ENCODE assay signal across 1 cellular context in the genomic region with DNA sequence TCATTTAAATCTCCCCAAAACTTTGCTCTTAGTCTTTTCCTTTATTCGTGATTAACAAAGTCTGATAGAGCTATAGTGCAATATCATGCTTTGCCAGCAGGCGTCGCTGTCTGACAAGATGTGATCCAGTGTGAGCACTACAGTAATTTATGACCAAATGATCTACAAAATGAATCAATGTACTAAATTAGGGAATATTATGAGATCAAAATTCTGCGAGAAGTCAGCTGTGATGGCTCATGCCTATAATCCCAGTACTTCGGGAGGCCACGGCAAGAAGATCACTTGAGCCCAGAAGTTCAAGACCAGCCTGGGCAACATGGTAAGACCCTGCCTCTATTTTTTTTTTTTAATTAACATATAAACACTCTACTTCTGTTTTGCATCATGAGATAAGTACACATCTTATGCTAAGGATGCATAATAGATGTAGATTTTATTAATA.
TF ChIP-seq lines count a peak whose summit lies in the region.

No MANE protein-coding gene starts in this region.

TF ChIP-seq in HEK293, 187 proteins besides CTCF, POLR2A, EP300 and RAD21 (continued from another document):
- TF ChIP-seq ZNF157 (tag by site-specific recombination; IDR thresholded peaks at IDR 0.05) (no peak), ZNF677 (tag by site-specific recombination; IDR thresholded peaks at IDR 0.05) (no peak), ZNF324 (tag by site-specific recombination; IDR thresholded peaks at IDR 0.05) (0 out of 2 replicates have a peak, but pooled peaks have one; percentile 76), MEIS1 (CRISPR knock-in tag; IDR thresholded peaks at IDR 0.05; ENCODE audit: borderline replicate concordance) (no peak), ZNF2 (tag by site-specific recombination; IDR thresholded peaks at IDR 0.05) (0 out of 2 replicates have a peak, but pooled peaks have one; percentile 19), ZNF654 (tag by site-specific recombination; IDR thresholded peaks at IDR 0.05; ENCODE audit: low read depth) (peak; percentile 65), ZNF433 (tag by site-specific recombination; IDR thresholded peaks at IDR 0.05; ENCODE audit: low read depth) (no peak), ZNF23 (tag by site-specific recombination; IDR thresholded peaks at IDR 0.05; ENCODE audit: borderline replicate concordance) (no peak), TRIM28 (IDR thresholded peaks at IDR 0.05; ENCODE audit: borderline replicate concordance, low read length) (peak; percentile 34; the same call in 1 of the 2 replicates), ZNF660 (tag by site-specific recombination; IDR thresholded peaks at IDR 0.05) (peak; percentile 67), HOXC10 (CRISPR knock-in tag; IDR thresholded peaks at IDR 0.05) (no peak), ZNF16 (tag by site-specific recombination; IDR thresholded peaks at IDR 0.05; ENCODE audit: low read depth) (no peak), ZNF239 (tag by site-specific recombination; IDR thresholded peaks at IDR 0.05) (no peak), ZNF302 (tag by site-specific recombination; IDR thresholded peaks at IDR 0.05; ENCODE audit: low read depth) (no peak), MZF1 (tag by site-specific recombination; IDR thresholded peaks at IDR 0.05; ENCODE audit: borderline replicate concordance) (no peak), HOXD13 (CRISPR knock-in tag; IDR thresholded peaks at IDR 0.05; ENCODE audit: borderline replicate concordance) (no peak), ZNF18 (tag by site-specific recombination; IDR thresholded peaks at IDR 0.05) (no peak), KLF8 (tag by site-specific recombination; IDR thresholded peaks at IDR 0.05) (no peak), ZNF24 (tag by site-specific recombination; IDR thresholded peaks at IDR 0.05) (no peak), ZBTB48 (tag by site-specific recombination; IDR thresholded peaks at IDR 0.05) (no peak), ZNF777 (tag by site-specific recombination; IDR thresholded peaks at IDR 0.05; ENCODE audit: borderline replicate concordance) (no peak), ZNF394 (tag by site-specific recombination; IDR thresholded peaks at IDR 0.05; ENCODE audit: borderline replicate concordance) (peak; percentile 34; the same call in 1 of the 2 replicates), ZNF248 (tag by site-specific recombination; IDR thresholded peaks at IDR 0.05) (no peak), ZNF223 (tag by site-specific recombination; IDR thresholded peaks at IDR 0.05) (no peak), INSM2 (tag by site-specific recombination; IDR thresholded peaks at IDR 0.05) (no peak), ZNF280D (tag by site-specific recombination; IDR thresholded peaks at IDR 0.05) (no peak), OSR2 (tag by site-specific recombination; IDR thresholded peaks at IDR 0.05) (no peak), ZNF202 (tag by site-specific recombination; IDR thresholded peaks at IDR 0.05; ENCODE audit: borderline replicate concordance) (no peak)
- TF ChIP-seq, protein P1, sequence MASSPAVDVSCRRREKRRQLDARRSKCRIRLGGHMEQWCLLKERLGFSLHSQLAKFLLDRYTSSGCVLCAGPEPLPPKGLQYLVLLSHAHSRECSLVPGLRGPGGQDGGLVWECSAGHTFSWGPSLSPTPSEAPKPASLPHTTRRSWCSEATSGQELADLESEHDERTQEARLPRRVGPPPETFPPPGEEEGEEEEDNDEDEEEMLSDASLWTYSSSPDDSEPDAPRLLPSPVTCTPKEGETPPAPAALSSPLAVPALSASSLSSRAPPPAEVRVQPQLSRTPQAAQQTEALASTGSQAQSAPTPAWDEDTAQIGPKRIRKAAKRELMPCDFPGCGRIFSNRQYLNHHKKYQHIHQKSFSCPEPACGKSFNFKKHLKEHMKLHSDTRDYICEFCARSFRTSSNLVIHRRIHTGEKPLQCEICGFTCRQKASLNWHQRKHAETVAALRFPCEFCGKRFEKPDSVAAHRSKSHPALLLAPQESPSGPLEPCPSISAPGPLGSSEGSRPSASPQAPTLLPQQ (tag by site-specific recombination; IDR thresholded peaks at IDR 0.05), result no peak
- TF ChIP-seq, protein P2, sequence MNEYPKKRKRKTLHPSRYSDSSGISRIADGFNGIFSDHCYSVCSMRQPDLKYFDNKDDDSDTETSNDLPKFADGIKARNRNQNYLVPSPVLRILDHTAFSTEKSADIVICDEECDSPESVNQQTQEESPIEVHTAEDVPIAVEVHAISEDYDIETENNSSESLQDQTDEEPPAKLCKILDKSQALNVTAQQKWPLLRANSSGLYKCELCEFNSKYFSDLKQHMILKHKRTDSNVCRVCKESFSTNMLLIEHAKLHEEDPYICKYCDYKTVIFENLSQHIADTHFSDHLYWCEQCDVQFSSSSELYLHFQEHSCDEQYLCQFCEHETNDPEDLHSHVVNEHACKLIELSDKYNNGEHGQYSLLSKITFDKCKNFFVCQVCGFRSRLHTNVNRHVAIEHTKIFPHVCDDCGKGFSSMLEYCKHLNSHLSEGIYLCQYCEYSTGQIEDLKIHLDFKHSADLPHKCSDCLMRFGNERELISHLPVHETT (tag by site-specific recombination; IDR thresholded peaks at IDR 0.05), result no peak
